ENCODE assay signal across 15 cellular contexts in the genomic region with DNA sequence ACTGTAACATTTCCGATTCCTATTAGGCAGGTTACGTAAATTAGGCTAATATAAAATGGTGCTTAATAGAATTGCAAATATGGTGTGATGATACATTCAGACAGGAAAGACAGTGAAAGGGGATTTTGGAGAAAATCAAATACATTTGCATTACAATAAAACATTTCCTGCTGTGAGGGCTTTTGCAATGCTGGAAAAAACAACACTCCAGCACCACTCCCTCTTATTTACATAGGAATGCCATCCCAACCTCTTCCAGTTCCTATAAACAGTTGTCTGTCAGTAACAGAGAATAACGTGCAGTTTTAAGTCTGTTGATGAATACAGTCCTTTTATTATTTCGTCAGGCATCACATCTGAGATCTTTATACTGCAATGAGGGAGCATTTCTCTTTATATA.
DNase-seq lines count a peak whose midpoint lies in the region; ATAC-seq and TF ChIP-seq lines count a peak whose summit lies in the region.
"Had no signal": no experiment of that assay in that cellular context is flagged by ENCODE, and none has a peak within 500 bp of the region (broad histone marks: within the 10 kb centered on the region; RNA-seq: fewer than 3 reads in every experiment).

No MANE protein-coding gene starts in this region.

- H3K9ac ChIP-seq in PC-3 (ENCODE audit: low read length), result no peak overlapping the region

- no peak for TF ChIP-seq CTCF in A673 (conservative IDR thresholded peaks at IDR 0.05; ENCODE audit: low read depth, low read length)
- TF ChIP-seq CTCF in PC-3 (conservative IDR thresholded peaks at IDR 0.05; ENCODE audit: low read depth, low read length), result no peak

- H3K79me2 ChIP-seq in PC-3 (ENCODE audit: low read length), result no peaks in the 10 kb centered on the region

- H3K27ac ChIP-seq in A673 (ENCODE audit: low read depth, low read length, poor library complexity, severe bottlenecking) (peak overlapping the region; percentile 78), PC-3 (ENCODE audit: low read length) (no peak overlapping the region)
- H3K27ac ChIP-seq: tibial artery had no signal

- ATAC-seq in PC-3, result peak; percentile 83
- ATAC-seq in activated CD4-positive, CD25-positive, alpha-beta regulatory T cell treated with anti-CD3 and anti-CD28 coated beads, Interleukin-2, amount 50 U/mL, for 24 hours, result no peak
- ATAC-seq: HepG2, mucosa of descending colon, right cardiac atrium had no signal

- H3K36me3 ChIP-seq in A673 (ENCODE audit: insufficient read depth, low read length, poor library complexity, severe bottlenecking) (no peaks in the 10 kb centered on the region), PC-3 (ENCODE audit: low read depth, low read length) (no peaks in the 10 kb centered on the region)
- H3K36me3 ChIP-seq: tibial artery had no signal

- no TSS peak for BruUV-seq in A673 (replicated peaks; lab: Mats Ljungman, UMichigan)
- no TSS peak for BruUV-seq in PC-3 (replicated peaks; lab: Mats Ljungman, UMichigan)

- no peaks in the 10 kb centered on the region for H3K9me3 ChIP-seq in A673 (ENCODE audit: low read depth, low read length, poor library complexity, severe bottlenecking)
- H3K9me3 ChIP-seq in PC-3 (ENCODE audit: low read length), result no peaks in the 10 kb centered on the region
- H3K9me3 ChIP-seq: mucosa of descending colon, tibial artery had no signal

- intact Hi-C loops in A673 (cut with micrococcal nuclease; ENCODE audit: unreplicated experiment) (loop anchor here (10.0 kb wide), 1 partner anchor 305 kb away; no protein-coding TSS in a partner anchor), PC-3 (cut with micrococcal nuclease) (no loop called here)

- peak overlapping the region; percentile 41 for H3K4me2 ChIP-seq in PC-3 (ENCODE audit: low read length)

- H3F3A ChIP-seq in PC-3 (ENCODE audit: low read length, unreplicated experiment), result no peaks in the 10 kb centered on the region

- H3K9me2 ChIP-seq in PC-3 (replicated peaks; ENCODE audit: low read length), result no peaks in the 10 kb centered on the region

- POLR2A ChIA-PET in A673 (lab: Charles Lee; ENCODE audit: low non-redundant PET) (no interaction called here), PC-3 (lab: Charles Lee; ENCODE audit: unreplicated experiment) (no interaction called here)

- H3K4me1 ChIP-seq in A673 (ENCODE audit: insufficient read depth, low read length, poor library complexity, severe bottlenecking) (peaks cover 87% of the 10 kb centered on the region), PC-3 (ENCODE audit: insufficient read depth, low read length) (peaks cover 7% of the 10 kb centered on the region; the same call in 1 of the 2 replicates)
- H3K4me1 ChIP-seq: tibial artery had no signal

- CTCF ChIA-PET in A673 (lab: Charles Lee) (no interaction called here), PC-3 (lab: Charles Lee) (no interaction called here)

- H4K20me1 ChIP-seq in PC-3 (ENCODE audit: low read length), result no peaks in the 10 kb centered on the region

- H3K27me3 ChIP-seq in A673 (replicated peaks; ENCODE audit: insufficient read depth, low read depth, low read length, poor library complexity) (no peaks in the 10 kb centered on the region), PC-3 (ENCODE audit: low read length) (no peaks in the 10 kb centered on the region)
- H3K27me3 ChIP-seq: tibial artery had no signal

- peak overlapping the region; percentile 7 for H3K4me3 ChIP-seq in A673 (ENCODE audit: low read depth, low read length, poor library complexity, severe bottlenecking)
- no peak overlapping the region for H3K4me3 ChIP-seq in PC-3 (ENCODE audit: low read length)
- H3K4me3 ChIP-seq: mucosa of descending colon, tibial artery had no signal

- peak; percentile 93 for DNase-seq in A673 (ENCODE audit: low spot score)
- peak; percentile 10 for DNase-seq in LHCN-M2 (ENCODE audit: low read depth)
- peak; percentile 15 for DNase-seq in PC-3
- peak; percentile 88 for DNase-seq in iPS DF 19.7 (ENCODE audit: low read depth, low spot score)
- no peak for DNase-seq in effector CD8-positive, alpha-beta T cell (lab: John Stamatoyannopoulos, UW)
- DNase-seq in kidney glomerular epithelial cell (lab: John Stamatoyannopoulos, UW), result no peak
- DNase-seq in GDM1 (lab: John Stamatoyannopoulos, UW), result no peak
- DNase-seq: activated CD4-positive, alpha-beta memory T cell treated with anti-CD3 and anti-CD28 coated beads for 36 hours; activated naive CD4-positive, alpha-beta T cell treated with Interleukin-2 at 50 U/mL for 16 hours; mucosa of descending colon; right cardiac atrium; T-helper 1 cell; tibial artery had no signal

- H2AFZ ChIP-seq in PC-3 (ENCODE audit: low read length), result no peak overlapping the region

Comparison
In these comparisons a context has a peak if more than half of its experiments do, and no peak if none do; other contexts are left out.
1. DNase-seq: peak in A673 (single experiment), LHCN-M2 (single experiment), PC-3 (single experiment) and iPS DF 19.7 (single experiment); none in effector CD8-positive, alpha-beta T cell (single experiment), kidney glomerular epithelial cell (single experiment) and GDM1 (single experiment).